Comparison of ENCODE assay signal across 26 cellular contexts in genomic region chr12:26580619-26581018, GRCh38.
"Had no signal": no experiment of that assay in that cellular context is flagged by ENCODE, and none has a peak within 500 bp of the region (broad histone marks: within the 10 kb centered on the region; RNA-seq: fewer than 3 reads in every experiment).

No MANE protein-coding gene starts in this region.

- H3K27me3 ChIP-seq: ascending aorta, body of pancreas, Peyer's patch, SJSA1 had no signal

- H3K9me3 ChIP-seq: ascending aorta, body of pancreas, MG63, Peyer's patch, SJSA1 had no signal

- H3K4me3 Mint-ChIP-seq: activated CD4-positive, alpha-beta memory T cell treated with anti-CD3 and anti-CD28 coated beads, Interleukin-2, amount 10 ng/mL, durations not matched to agents 7 days and 5 days; activated CD4-positive, alpha-beta T cell treated with anti-CD3 and anti-CD28 coated beads, Interleukin-2, amount 10 ng/mL, durations not matched to agents 7 days and 5 days; activated naive CD4-positive, alpha-beta T cell treated with anti-CD3 and anti-CD28 coated beads, Interleukin-2, amount 10 ng/mL, durations not matched to agents 7 days and 5 days; activated naive CD8-positive, alpha-beta T cell treated with anti-CD3 and anti-CD28 coated beads, Interleukin-2, amount 10 ng/mL, durations not matched to agents 7 days and 5 days; activated T-cell treated with anti-CD3 and anti-CD28 coated beads, Interleukin-2, amount 50 U/mL, for 72 hours; T-cell had no signal

- H3K36me3 ChIP-seq: MG63 had no signal

- H3K27ac ChIP-seq: ascending aorta, body of pancreas, Peyer's patch, SJSA1 had no signal

- H3K4me3 ChIP-seq: ascending aorta, body of pancreas, MG63, Peyer's patch, SJSA1 had no signal

- DNase-seq: activated CD4-positive, alpha-beta memory T cell treated with anti-CD3 and anti-CD28 coated beads, Interleukin-2, amount 10 ng/mL, durations not matched to agents 7 days and 5 days; activated CD4-positive, alpha-beta T cell treated with anti-CD3 and anti-CD28 coated beads, Interleukin-2, amount 10 ng/mL, durations not matched to agents 7 days and 5 days; activated CD4-positive, CD25-positive, alpha-beta regulatory T cell; activated gamma-delta T cell treated with Interleukin-2 at 50 U/mL for 16 hours; activated naive CD4-positive, alpha-beta T cell treated with anti-CD3 and anti-CD28 coated beads, Interleukin-2, amount 10 ng/mL, durations not matched to agents 7 days and 5 days; activated naive CD8-positive, alpha-beta T cell treated with anti-CD3 and anti-CD28 coated beads, Interleukin-2, amount 10 ng/mL, durations not matched to agents 7 days and 5 days; activated T-cell treated with anti-CD3 and anti-CD28 coated beads for 4 hours; activated T-cell treated with anti-CD3 and anti-CD28 coated beads, Interleukin-2, amount 50 U/mL, for 72 hours; amniotic stem cell; body of pancreas; central memory CD4-positive, alpha-beta T cell; MG63; MV-4-11; NCI-H1092 treated with DMSO at 0.1 percent for 48 hours; NCI-H1436; NCI-H187; NCI-H2081; NCI-H510A treated with DMSO at 0.1 percent for 48 hours; Peyer's patch; SHP77; T-cell; T-helper 2 cell; T1000 had no signal

- ATAC-seq: activated T-cell treated with anti-CD3 and anti-CD28 coated beads, Interleukin-2, amount 50 U/mL, for 72 hours; body of pancreas; T-cell had no signal

- H3K27ac Mint-ChIP-seq: activated CD4-positive, alpha-beta memory T cell treated with anti-CD3 and anti-CD28 coated beads, Interleukin-2, amount 10 ng/mL, durations not matched to agents 7 days and 5 days; activated CD4-positive, alpha-beta T cell treated with anti-CD3 and anti-CD28 coated beads, Interleukin-2, amount 10 ng/mL, durations not matched to agents 7 days and 5 days; activated naive CD4-positive, alpha-beta T cell treated with anti-CD3 and anti-CD28 coated beads, Interleukin-2, amount 10 ng/mL, durations not matched to agents 7 days and 5 days; activated naive CD8-positive, alpha-beta T cell treated with anti-CD3 and anti-CD28 coated beads, Interleukin-2, amount 10 ng/mL, durations not matched to agents 7 days and 5 days; activated T-cell treated with anti-CD3 and anti-CD28 coated beads, Interleukin-2, amount 50 U/mL, for 72 hours; activated T-helper 2 cell treated with anti-CD3 and anti-CD28 coated beads, Interferon-gamma antibody, Interleukin-2, Interleukin-4, amounts not matched to agents 10 μg/mL and 5 μg/mL and 100 μg/mL, durations not matched to agents 14 hours and 24 hours and 36 hours; T-cell had no signal

- H3K4me1 ChIP-seq: ascending aorta, body of pancreas, Peyer's patch had no signal

- H3K9me3 Mint-ChIP-seq: activated CD4-positive, alpha-beta memory T cell treated with anti-CD3 and anti-CD28 coated beads, Interleukin-2, amount 10 ng/mL, durations not matched to agents 7 days and 5 days; activated CD4-positive, alpha-beta T cell treated with anti-CD3 and anti-CD28 coated beads, Interleukin-2, amount 10 ng/mL, durations not matched to agents 7 days and 5 days; activated naive CD4-positive, alpha-beta T cell treated with anti-CD3 and anti-CD28 coated beads, Interleukin-2, amount 10 ng/mL, durations not matched to agents 7 days and 5 days; activated naive CD8-positive, alpha-beta T cell treated with anti-CD3 and anti-CD28 coated beads, Interleukin-2, amount 10 ng/mL, durations not matched to agents 7 days and 5 days; activated T-cell treated with anti-CD3 and anti-CD28 coated beads, Interleukin-2, amount 50 U/mL, for 72 hours; activated T-helper 2 cell treated with anti-CD3 and anti-CD28 coated beads, Interferon-gamma antibody, Interleukin-2, Interleukin-4, amounts not matched to agents 10 μg/mL and 5 μg/mL and 100 μg/mL, durations not matched to agents 14 hours and 24 hours and 36 hours; T-cell had no signal

- H3K27me3 Mint-ChIP-seq: activated CD4-positive, alpha-beta memory T cell treated with anti-CD3 and anti-CD28 coated beads, Interleukin-2, amount 10 ng/mL, durations not matched to agents 7 days and 5 days; activated CD4-positive, alpha-beta T cell treated with anti-CD3 and anti-CD28 coated beads, Interleukin-2, amount 10 ng/mL, durations not matched to agents 7 days and 5 days; activated naive CD4-positive, alpha-beta T cell treated with anti-CD3 and anti-CD28 coated beads, Interleukin-2, amount 10 ng/mL, durations not matched to agents 7 days and 5 days; activated naive CD8-positive, alpha-beta T cell treated with anti-CD3 and anti-CD28 coated beads, Interleukin-2, amount 10 ng/mL, durations not matched to agents 7 days and 5 days; T-cell had no signal
